ENCODE assay signal across 1 cellular context in the genomic region with DNA sequence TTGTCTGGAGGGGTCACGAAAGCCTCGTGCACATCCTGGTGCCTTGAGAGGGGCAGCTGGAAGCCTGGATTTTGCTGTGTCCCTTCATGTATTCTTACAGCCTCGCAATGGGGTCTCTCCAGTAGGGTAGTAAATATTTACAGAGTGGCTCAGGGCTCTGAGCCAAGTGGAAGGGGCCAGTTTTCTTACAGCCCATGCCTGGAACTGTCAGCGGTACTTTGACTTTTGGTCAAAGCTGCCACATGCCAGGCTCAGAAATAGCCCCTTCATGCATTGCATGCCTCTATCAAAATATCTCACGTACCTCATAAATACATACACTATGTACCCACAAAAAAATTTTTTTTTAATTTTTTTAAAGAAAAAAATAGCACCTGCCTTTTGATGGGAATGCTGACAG.
A peak's percentile ranks its signal among the peaks of the same experiment; 100 is the strongest.
TF ChIP-seq lines count a peak whose summit lies in the region.

No MANE protein-coding gene starts in this region.

TF ChIP-seq in HepG2, 621 proteins besides CTCF, POLR2A, EP300 and RAD21 (continued from another document):
- TF ChIP-seq, protein P1, sequence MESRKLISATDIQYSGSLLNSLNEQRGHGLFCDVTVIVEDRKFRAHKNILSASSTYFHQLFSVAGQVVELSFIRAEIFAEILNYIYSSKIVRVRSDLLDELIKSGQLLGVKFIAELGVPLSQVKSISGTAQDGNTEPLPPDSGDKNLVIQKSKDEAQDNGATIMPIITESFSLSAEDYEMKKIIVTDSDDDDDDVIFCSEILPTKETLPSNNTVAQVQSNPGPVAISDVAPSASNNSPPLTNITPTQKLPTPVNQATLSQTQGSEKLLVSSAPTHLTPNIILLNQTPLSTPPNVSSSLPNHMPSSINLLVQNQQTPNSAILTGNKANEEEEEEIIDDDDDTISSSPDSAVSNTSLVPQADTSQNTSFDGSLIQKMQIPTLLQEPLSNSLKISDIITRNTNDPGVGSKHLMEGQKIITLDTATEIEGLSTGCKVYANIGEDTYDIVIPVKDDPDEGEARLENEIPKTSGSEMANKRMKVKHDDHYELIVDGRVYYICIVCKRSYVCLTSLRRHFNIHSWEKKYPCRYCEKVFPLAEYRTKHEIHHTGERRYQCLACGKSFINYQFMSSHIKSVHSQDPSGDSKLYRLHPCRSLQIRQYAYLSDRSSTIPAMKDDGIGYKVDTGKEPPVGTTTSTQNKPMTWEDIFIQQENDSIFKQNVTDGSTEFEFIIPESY (CRISPR knock-in tag; IDR thresholded peaks at IDR 0.05): 0 out of 2 replicates have a peak, but pooled peaks have one; percentile 13
- TF ChIP-seq, protein P2, sequence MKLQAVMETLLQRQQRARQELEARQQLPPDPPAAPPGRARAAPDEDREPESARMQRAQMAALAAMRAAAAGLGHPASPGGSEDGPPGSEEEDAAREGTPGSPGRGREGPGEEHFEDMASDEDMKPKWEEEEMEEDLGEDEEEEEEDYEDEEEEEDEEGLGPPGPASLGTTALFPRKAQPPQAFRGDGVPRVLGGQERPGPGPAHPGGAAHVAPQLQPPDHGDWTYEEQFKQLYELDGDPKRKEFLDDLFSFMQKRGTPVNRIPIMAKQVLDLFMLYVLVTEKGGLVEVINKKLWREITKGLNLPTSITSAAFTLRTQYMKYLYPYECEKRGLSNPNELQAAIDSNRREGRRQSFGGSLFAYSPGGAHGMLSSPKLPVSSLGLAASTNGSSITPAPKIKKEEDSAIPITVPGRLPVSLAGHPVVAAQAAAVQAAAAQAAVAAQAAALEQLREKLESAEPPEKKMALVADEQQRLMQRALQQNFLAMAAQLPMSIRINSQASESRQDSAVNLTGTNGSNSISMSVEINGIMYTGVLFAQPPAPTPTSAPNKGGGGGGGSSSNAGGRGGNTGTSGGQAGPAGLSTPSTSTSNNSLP (IDR thresholded peaks at IDR 0.05; ENCODE audit: low read depth, low read length): no peak
- TF ChIP-seq RFXAP (CRISPR knock-in tag; IDR thresholded peaks at IDR 0.05; ENCODE audit: borderline replicate concordance): no peak
- TF ChIP-seq, protein P3, sequence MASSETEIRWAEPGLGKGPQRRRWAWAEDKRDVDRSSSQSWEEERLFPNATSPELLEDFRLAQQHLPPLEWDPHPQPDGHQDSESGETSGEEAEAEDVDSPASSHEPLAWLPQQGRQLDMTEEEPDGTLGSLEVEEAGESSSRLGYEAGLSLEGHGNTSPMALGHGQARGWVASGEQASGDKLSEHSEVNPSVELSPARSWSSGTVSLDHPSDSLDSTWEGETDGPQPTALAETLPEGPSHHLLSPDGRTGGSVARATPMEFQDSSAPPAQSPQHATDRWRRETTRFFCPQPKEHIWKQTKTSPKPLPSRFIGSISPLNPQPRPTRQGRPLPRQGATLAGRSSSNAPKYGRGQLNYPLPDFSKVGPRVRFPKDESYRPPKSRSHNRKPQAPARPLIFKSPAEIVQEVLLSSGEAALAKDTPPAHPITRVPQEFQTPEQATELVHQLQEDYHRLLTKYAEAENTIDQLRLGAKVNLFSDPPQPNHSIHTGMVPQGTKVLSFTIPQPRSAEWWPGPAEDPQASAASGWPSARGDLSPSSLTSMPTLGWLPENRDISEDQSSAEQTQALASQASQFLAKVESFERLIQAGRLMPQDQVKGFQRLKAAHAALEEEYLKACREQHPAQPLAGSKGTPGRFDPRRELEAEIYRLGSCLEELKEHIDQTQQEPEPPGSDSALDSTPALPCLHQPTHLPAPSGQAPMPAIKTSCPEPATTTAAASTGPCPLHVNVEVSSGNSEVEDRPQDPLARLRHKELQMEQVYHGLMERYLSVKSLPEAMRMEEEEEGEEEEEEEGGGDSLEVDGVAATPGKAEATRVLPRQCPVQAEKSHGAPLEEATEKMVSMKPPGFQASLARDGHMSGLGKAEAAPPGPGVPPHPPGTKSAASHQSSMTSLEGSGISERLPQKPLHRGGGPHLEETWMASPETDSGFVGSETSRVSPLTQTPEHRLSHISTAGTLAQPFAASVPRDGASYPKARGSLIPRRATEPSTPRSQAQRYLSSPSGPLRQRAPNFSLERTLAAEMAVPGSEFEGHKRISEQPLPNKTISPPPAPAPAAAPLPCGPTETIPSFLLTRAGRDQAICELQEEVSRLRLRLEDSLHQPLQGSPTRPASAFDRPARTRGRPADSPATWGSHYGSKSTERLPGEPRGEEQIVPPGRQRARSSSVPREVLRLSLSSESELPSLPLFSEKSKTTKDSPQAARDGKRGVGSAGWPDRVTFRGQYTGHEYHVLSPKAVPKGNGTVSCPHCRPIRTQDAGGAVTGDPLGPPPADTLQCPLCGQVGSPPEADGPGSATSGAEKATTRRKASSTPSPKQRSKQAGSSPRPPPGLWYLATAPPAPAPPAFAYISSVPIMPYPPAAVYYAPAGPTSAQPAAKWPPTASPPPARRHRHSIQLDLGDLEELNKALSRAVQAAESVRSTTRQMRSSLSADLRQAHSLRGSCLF (CRISPR knock-in tag; IDR thresholded peaks at IDR 0.05; ENCODE audit: borderline replicate concordance): no peak
- TF ChIP-seq YEATS4 (CRISPR knock-in tag; IDR thresholded peaks at IDR 0.05; ENCODE audit: borderline replicate concordance): no peak
- TF ChIP-seq, protein P4, sequence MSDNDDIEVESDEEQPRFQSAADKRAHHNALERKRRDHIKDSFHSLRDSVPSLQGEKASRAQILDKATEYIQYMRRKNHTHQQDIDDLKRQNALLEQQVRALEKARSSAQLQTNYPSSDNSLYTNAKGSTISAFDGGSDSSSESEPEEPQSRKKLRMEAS (IDR thresholded peaks at IDR 0.05): peak; percentile 75
- peak; percentile 98 for TF ChIP-seq TGIF2 (CRISPR knock-in tag; IDR thresholded peaks at IDR 0.05)
- TF ChIP-seq, protein P5, sequence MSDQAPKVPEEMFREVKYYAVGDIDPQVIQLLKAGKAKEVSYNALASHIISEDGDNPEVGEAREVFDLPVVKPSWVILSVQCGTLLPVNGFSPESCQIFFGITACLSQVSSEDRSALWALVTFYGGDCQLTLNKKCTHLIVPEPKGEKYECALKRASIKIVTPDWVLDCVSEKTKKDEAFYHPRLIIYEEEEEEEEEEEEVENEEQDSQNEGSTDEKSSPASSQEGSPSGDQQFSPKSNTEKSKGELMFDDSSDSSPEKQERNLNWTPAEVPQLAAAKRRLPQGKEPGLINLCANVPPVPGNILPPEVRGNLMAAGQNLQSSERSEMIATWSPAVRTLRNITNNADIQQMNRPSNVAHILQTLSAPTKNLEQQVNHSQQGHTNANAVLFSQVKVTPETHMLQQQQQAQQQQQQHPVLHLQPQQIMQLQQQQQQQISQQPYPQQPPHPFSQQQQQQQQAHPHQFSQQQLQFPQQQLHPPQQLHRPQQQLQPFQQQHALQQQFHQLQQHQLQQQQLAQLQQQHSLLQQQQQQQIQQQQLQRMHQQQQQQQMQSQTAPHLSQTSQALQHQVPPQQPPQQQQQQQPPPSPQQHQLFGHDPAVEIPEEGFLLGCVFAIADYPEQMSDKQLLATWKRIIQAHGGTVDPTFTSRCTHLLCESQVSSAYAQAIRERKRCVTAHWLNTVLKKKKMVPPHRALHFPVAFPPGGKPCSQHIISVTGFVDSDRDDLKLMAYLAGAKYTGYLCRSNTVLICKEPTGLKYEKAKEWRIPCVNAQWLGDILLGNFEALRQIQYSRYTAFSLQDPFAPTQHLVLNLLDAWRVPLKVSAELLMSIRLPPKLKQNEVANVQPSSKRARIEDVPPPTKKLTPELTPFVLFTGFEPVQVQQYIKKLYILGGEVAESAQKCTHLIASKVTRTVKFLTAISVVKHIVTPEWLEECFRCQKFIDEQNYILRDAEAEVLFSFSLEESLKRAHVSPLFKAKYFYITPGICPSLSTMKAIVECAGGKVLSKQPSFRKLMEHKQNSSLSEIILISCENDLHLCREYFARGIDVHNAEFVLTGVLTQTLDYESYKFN (CRISPR knock-in tag; conservative IDR thresholded peaks at IDR 0.05): peak; percentile 29; the same call in 1 of the 2 replicates
- peak; percentile 86; the same call in 1 of the 2 replicates for TF ChIP-seq MXD4 (CRISPR knock-in tag; IDR thresholded peaks at IDR 0.05)
- TF ChIP-seq, protein P6, sequence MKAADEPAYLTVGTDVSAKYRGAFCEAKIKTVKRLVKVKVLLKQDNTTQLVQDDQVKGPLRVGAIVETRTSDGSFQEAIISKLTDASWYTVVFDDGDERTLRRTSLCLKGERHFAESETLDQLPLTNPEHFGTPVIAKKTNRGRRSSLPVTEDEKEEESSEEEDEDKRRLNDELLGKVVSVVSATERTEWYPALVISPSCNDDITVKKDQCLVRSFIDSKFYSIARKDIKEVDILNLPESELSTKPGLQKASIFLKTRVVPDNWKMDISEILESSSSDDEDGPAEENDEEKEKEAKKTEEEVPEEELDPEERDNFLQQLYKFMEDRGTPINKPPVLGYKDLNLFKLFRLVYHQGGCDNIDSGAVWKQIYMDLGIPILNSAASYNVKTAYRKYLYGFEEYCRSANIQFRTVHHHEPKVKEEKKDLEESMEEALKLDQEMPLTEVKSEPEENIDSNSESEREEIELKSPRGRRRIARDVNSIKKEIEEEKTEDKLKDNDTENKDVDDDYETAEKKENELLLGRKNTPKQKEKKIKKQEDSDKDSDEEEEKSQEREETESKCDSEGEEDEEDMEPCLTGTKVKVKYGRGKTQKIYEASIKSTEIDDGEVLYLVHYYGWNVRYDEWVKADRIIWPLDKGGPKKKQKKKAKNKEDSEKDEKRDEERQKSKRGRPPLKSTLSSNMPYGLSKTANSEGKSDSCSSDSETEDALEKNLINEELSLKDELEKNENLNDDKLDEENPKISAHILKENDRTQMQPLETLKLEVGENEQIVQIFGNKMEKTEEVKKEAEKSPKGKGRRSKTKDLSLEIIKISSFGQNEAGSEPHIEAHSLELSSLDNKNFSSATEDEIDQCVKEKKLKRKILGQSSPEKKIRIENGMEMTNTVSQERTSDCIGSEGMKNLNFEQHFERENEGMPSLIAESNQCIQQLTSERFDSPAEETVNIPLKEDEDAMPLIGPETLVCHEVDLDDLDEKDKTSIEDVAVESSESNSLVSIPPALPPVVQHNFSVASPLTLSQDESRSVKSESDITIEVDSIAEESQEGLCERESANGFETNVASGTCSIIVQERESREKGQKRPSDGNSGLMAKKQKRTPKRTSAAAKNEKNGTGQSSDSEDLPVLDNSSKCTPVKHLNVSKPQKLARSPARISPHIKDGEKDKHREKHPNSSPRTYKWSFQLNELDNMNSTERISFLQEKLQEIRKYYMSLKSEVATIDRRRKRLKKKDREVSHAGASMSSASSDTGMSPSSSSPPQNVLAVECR (CRISPR knock-in tag; IDR thresholded peaks at IDR 0.05; ENCODE audit: borderline replicate concordance): peak; percentile 57; the same call in 1 of the 2 replicates
- TF ChIP-seq, protein P7, sequence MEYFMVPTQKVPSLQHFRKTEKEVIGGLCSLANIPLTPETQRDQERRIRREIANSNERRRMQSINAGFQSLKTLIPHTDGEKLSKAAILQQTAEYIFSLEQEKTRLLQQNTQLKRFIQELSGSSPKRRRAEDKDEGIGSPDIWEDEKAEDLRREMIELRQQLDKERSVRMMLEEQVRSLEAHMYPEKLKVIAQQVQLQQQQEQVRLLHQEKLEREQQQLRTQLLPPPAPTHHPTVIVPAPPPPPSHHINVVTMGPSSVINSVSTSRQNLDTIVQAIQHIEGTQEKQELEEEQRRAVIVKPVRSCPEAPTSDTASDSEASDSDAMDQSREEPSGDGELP (IDR thresholded peaks at IDR 0.05; ENCODE audit: borderline replicate concordance, low read depth): no peak
- peak; percentile 34; the same call in 1 of the 2 replicates for TF ChIP-seq NFIC (IDR thresholded peaks at IDR 0.05; ENCODE audit: low read length)
- TF ChIP-seq GATAD2A (CRISPR knock-in tag; IDR thresholded peaks at IDR 0.05): peak; percentile 32; the same call in 1 of the 2 replicates
- TF ChIP-seq FOXJ3 (CRISPR knock-in tag; IDR thresholded peaks at IDR 0.05; ENCODE audit: borderline replicate concordance): 0 out of 2 replicates have a peak, but pooled peaks have one; percentile 15
- TF ChIP-seq SAP130 (CRISPR knock-in tag; IDR thresholded peaks at IDR 0.05; ENCODE audit: low read depth): peak; percentile 53
